In the genomic region with DNA sequence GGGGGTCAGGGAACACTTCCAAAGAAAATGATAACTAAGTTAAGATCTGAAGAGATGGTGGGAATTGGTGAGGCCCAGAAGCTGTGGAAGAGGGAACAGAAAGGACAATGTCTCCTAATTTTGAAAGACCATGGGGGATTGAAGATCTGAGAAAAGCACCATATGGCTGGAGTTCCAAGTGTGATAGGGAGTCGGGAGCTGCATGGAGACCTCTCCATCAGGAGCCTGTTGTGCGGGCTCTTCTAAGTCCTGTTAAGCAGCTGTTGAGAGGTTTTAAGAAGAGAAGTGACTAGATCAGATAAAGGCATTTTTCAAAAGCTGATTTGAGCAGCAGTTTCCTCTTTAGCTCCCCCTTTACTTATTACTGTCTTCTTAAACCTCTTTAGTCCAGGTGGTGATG, we compare ENCODE assay signal across 13 cellular contexts.
"Had no signal": no experiment of that assay in that cellular context is flagged by ENCODE, and none has a peak within 500 bp of the region (broad histone marks: within the 10 kb centered on the region; RNA-seq: fewer than 3 reads in every experiment).

No MANE protein-coding gene starts in this region.

- H3K27ac Mint-ChIP-seq: activated naive CD4-positive, alpha-beta T cell treated with anti-CD3 and anti-CD28 coated beads for 36 hours; activated naive CD8-positive, alpha-beta T cell treated with anti-CD3 and anti-CD28 coated beads, Interleukin-2, amount 50 U/mL, for 24 hours; stimulated activated effector memory CD8-positive, alpha-beta T cell treated with anti-CD3 and anti-CD28 coated beads, Interleukin-12 subunit alpha, Interleukin-12 subunit beta, amount 100 ng/mL, for 72 hours had no signal

- H3K36me3 ChIP-seq: ascending aorta, breast epithelium, pancreas, thyroid gland had no signal

- H3K27me3 ChIP-seq: ascending aorta, breast epithelium, foreskin keratinocyte, pancreas, thyroid gland had no signal

- H3K4me1 Mint-ChIP-seq: activated naive CD8-positive, alpha-beta T cell treated with anti-CD3 and anti-CD28 coated beads, Interleukin-2, amount 50 U/mL, for 24 hours; stimulated activated effector memory CD8-positive, alpha-beta T cell treated with anti-CD3 and anti-CD28 coated beads, Interleukin-12 subunit alpha, Interleukin-12 subunit beta, amount 100 ng/mL, for 72 hours had no signal

- H3K36me3 Mint-ChIP-seq: stimulated activated effector memory CD8-positive, alpha-beta T cell treated with anti-CD3 and anti-CD28 coated beads, Interleukin-12 subunit alpha, Interleukin-12 subunit beta, amount 100 ng/mL, for 72 hours had no signal

- H3K9me3 ChIP-seq: ascending aorta, breast epithelium, pancreas, thyroid gland had no signal

- H3K4me3 ChIP-seq: ascending aorta, breast epithelium, pancreas, thyroid gland had no signal

- H3K4me1 ChIP-seq: ascending aorta, breast epithelium, foreskin keratinocyte, pancreas, thyroid gland had no signal

- H3K4me3 Mint-ChIP-seq: activated naive CD4-positive, alpha-beta T cell treated with anti-CD3 and anti-CD28 coated beads for 36 hours; activated naive CD8-positive, alpha-beta T cell treated with anti-CD3 and anti-CD28 coated beads, Interleukin-2, amount 50 U/mL, for 24 hours; stimulated activated effector memory CD8-positive, alpha-beta T cell treated with anti-CD3 and anti-CD28 coated beads, Interleukin-12 subunit alpha, Interleukin-12 subunit beta, amount 100 ng/mL, for 72 hours had no signal

- H3K9me3 Mint-ChIP-seq: activated naive CD4-positive, alpha-beta T cell treated with anti-CD3 and anti-CD28 coated beads for 36 hours; activated naive CD8-positive, alpha-beta T cell treated with anti-CD3 and anti-CD28 coated beads, Interleukin-2, amount 50 U/mL, for 24 hours had no signal

- H3K27ac ChIP-seq: ascending aorta, breast epithelium, foreskin keratinocyte, pancreas, thyroid gland had no signal

- DNase-seq: activated CD4-positive, alpha-beta T cell treated with anti-CD3 and anti-CD28 coated beads, Interleukin-2, amount 50 U/mL, for 1 hour; activated naive CD4-positive, alpha-beta T cell treated with anti-CD3 and anti-CD28 coated beads for 36 hours; activated naive CD8-positive, alpha-beta T cell treated with anti-CD3 and anti-CD28 coated beads, Interleukin-2, amount 50 U/mL, for 24 hours; cerebellar nuclear complex; effector CD8-positive, alpha-beta T cell; foreskin keratinocyte; pancreas; stimulated activated CD4-positive, alpha-beta T cell treated with anti-CD3 and anti-CD28 coated beads, Interleukin-12 subunit alpha, Interleukin-12 subunit beta, amount 100 ng/mL, for 4 hours; thyroid gland had no signal

- ATAC-seq: activated CD4-positive, CD25-positive, alpha-beta regulatory T cell treated with anti-CD3 and anti-CD28 coated beads, Interleukin-2, amount 50 U/mL, for 24 hours; activated naive CD8-positive, alpha-beta T cell treated with anti-CD3 and anti-CD28 coated beads, Interleukin-2, amount 50 U/mL, for 24 hours; foreskin keratinocyte; pancreas; stimulated activated effector memory CD8-positive, alpha-beta T cell treated with anti-CD3 and anti-CD28 coated beads, Interleukin-12 subunit alpha, Interleukin-12 subunit beta, amount 100 ng/mL, for 72 hours had no signal

- H3K27me3 Mint-ChIP-seq: activated naive CD8-positive, alpha-beta T cell treated with anti-CD3 and anti-CD28 coated beads, Interleukin-2, amount 50 U/mL, for 24 hours had no signal
